ENCODE assay signal across 11 cellular contexts in the genomic region with DNA sequence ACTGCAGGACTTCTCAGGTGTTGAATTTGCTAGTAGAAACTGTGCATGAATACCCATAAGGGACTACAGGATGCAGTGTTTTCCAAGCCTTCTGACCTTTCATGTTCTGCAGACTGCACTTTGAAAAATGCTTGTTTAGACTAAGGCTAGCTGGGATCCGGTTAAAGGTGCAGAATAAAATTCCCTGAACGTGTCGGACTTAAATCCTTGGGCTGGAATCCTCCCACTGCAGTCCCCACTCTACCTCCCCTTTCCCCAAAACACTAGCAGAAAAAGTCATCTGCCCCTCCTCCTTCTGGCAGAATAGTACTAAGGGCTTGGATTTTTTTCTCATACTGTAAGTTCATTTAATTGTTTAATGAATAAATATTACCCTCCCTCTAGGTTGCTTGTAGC. TPM values are rescaled to one million over a fixed set of nuclear protein-coding genes. Genes with fewer than 3 reads are reported as not detected.
DNase-seq lines count a peak whose midpoint lies in the region; ATAC-seq and TF ChIP-seq lines count a peak whose summit lies in the region.
"Had no signal": no experiment of that assay in that cellular context is flagged by ENCODE, and none has a peak within 500 bp of the region (broad histone marks: within the 10 kb centered on the region; RNA-seq: fewer than 3 reads in every experiment).

No MANE protein-coding gene starts in this region.

- peak overlapping the region; percentile 85 to 89 for H3K4me3 Mint-ChIP-seq in activated T-cell treated with anti-CD3 and anti-CD28 coated beads, Interleukin-2, amount 50 U/mL, for 72 hours
- H3K4me3 Mint-ChIP-seq in activated CD8-positive, alpha-beta T cell treated with anti-CD3 and anti-CD28 coated beads for 36 hours: no peak overlapping the region

- ATAC-seq in activated T-cell treated with anti-CD3 and anti-CD28 coated beads, Interleukin-2, amount 50 U/mL, for 72 hours (replicated peaks in 1 of 2): no peak
- ATAC-seq in activated CD8-positive, alpha-beta T cell treated with anti-CD3 and anti-CD28 coated beads for 36 hours: no peak

- peaks cover 92% of the 10 kb centered on the region for H3K4me1 Mint-ChIP-seq in activated T-cell treated with anti-CD3 and anti-CD28 coated beads, Interleukin-2, amount 50 U/mL, for 72 hours (ENCODE audit: low read depth)
- H3K4me1 Mint-ChIP-seq in activated CD8-positive, alpha-beta T cell treated with anti-CD3 and anti-CD28 coated beads for 36 hours (ENCODE audit: low read depth): peaks cover 81% of the 10 kb centered on the region

- DNase-seq in activated T-cell treated with anti-CD3 and anti-CD28 coated beads, Interleukin-2, amount 50 U/mL, for 72 hours: no peak
- DNase-seq in activated T-cell treated with anti-CD3 and anti-CD28 coated beads for 4 hours (no peak), islet precursor cell (peak; percentile 20), superior temporal gyrus (ENCODE audit: extremely low spot score) (peak; percentile 55), dermis blood vessel endothelial cell (no peak), HT-29 (ENCODE audit: low spot score) (no peak), COR-L47 (lab: John Stamatoyannopoulos, UW) (no peak)
- no peak for DNase-seq in activated CD8-positive, alpha-beta T cell treated with anti-CD3 and anti-CD28 coated beads for 36 hours
- DNase-seq: mesendoderm, NCI-H1048, SW 1271 had no signal

- no peaks in the 10 kb centered on the region for H3K27me3 Mint-ChIP-seq in activated T-cell treated with anti-CD3 and anti-CD28 coated beads, Interleukin-2, amount 50 U/mL, for 72 hours (ENCODE audit: low read depth)
- no peaks in the 10 kb centered on the region for H3K27me3 Mint-ChIP-seq in activated CD8-positive, alpha-beta T cell treated with anti-CD3 and anti-CD28 coated beads for 36 hours

- TF ChIP-seq CTCF in activated CD8-positive, alpha-beta T cell treated with anti-CD3 and anti-CD28 coated beads for 36 hours (IDR thresholded peaks at IDR 0.05): no peak

- CTCF ChIA-PET in activated CD8-positive, alpha-beta T cell treated with anti-CD3 and anti-CD28 coated beads for 36 hours (lab: Charles Lee): interaction anchor here (1.2 to 6.4 kb wide), 7 partner anchors 9 to 200 kb away, joined by 3 to 40 read pairs (median 6); a partner anchor contains a TSS

- POLR2A ChIA-PET in activated CD8-positive, alpha-beta T cell treated with anti-CD3 and anti-CD28 coated beads for 36 hours (lab: Charles Lee): interaction anchor here (1.2 to 5.8 kb wide), 5 partner anchors 9 to 28 kb away, joined by 3 to 30 read pairs (median 7); no protein-coding TSS in a partner anchor

- H3K27ac Mint-ChIP-seq in activated T-cell treated with anti-CD3 and anti-CD28 coated beads, Interleukin-2, amount 50 U/mL, for 72 hours: peak overlapping the region; percentile 81
- peak overlapping the region; percentile 97 for H3K27ac Mint-ChIP-seq in activated CD8-positive, alpha-beta T cell treated with anti-CD3 and anti-CD28 coated beads for 36 hours

- intact Hi-C loops in activated CD8-positive, alpha-beta T cell treated with anti-CD3 and anti-CD28 coated beads for 36 hours (cut with micrococcal nuclease): no loop called here

- H3K36me3 Mint-ChIP-seq in activated T-cell treated with anti-CD3 and anti-CD28 coated beads, Interleukin-2, amount 50 U/mL, for 72 hours (ENCODE audit: insufficient read depth in 2 of 2): peaks cover 6 to 7% of the 10 kb centered on the region in 2 donors
- peaks cover 14% of the 10 kb centered on the region for H3K36me3 Mint-ChIP-seq in activated CD8-positive, alpha-beta T cell treated with anti-CD3 and anti-CD28 coated beads for 36 hours (ENCODE audit: low read depth)

- H3K9me3 Mint-ChIP-seq in activated T-cell treated with anti-CD3 and anti-CD28 coated beads, Interleukin-2, amount 50 U/mL, for 72 hours: no peaks in the 10 kb centered on the region
- no peaks in the 10 kb centered on the region for H3K9me3 Mint-ChIP-seq in activated CD8-positive, alpha-beta T cell treated with anti-CD3 and anti-CD28 coated beads for 36 hours

RNA-seq across cellular contexts. Expression of a gene that starts 0.6 kb away (rescaled TPM):
- total RNA-seq in activated T-cell treated with anti-CD3 and anti-CD28 coated beads, Interleukin-2, amount 50 U/mL, for 72 hours: 10 to 100 TPM; 21.6 to 28.8 TPM
- 10 to 100 TPM; 31.1 to 34.2 TPM for total RNA-seq in activated CD8-positive, alpha-beta T cell treated with anti-CD3 and anti-CD28 coated beads for 36 hours
- total RNA-seq in dermis blood vessel endothelial cell: 1.0 and 2.3 TPM in 2 replicates
- 6.3 and 10.4 TPM in 2 replicates for total RNA-seq in HT-29 (2014; rRNA removed; shearing (Covaris generic))

Comparison
In these comparisons a context has a peak if more than half of its experiments do, and no peak if none do; other contexts are left out.
1. DNase-seq: peak in islet precursor cell (single experiment) and superior temporal gyrus (single experiment); none in activated T-cell treated with anti-CD3 and anti-CD28 coated beads, Interleukin-2, amount 50 U/mL, for 72 hours (0 of 2), activated T-cell treated with anti-CD3 and anti-CD28 coated beads for 4 hours (single experiment), activated CD8-positive, alpha-beta T cell treated with anti-CD3 and anti-CD28 coated beads for 36 hours (single experiment), dermis blood vessel endothelial cell (single experiment), HT-29 (single experiment) and COR-L47 (single experiment).